Comparison of ENCODE assay signal across 1 cellular context in the genomic region with DNA sequence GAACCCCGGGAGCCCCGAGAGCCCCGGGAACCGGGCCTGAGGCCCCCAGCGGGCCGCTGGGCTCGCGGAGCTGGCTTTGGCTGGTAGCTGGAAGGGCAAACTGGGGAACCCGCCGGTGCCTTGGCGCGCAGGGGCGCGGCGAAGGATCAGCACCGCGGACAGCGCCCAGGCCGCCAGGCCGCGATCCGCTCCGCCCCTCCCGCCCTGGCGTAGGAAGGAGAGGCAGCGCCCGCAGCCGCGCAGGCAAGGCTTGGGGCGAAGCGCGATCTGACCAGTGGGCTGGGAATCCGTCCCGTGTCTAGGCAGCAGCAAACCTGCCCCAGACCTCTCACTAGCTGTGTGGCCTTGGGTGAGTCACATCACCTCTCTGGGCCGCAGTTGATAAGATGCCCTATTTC.
A peak's percentile ranks its signal among the peaks of the same experiment; 100 is the strongest.
TF ChIP-seq lines count a peak whose summit lies in the region.

No MANE protein-coding gene starts in this region.

TF ChIP-seq in WTC11, 78 proteins besides CTCF, POLR2A, EP300 and RAD21 (continued from another document):
- TF ChIP-seq, protein P1, sequence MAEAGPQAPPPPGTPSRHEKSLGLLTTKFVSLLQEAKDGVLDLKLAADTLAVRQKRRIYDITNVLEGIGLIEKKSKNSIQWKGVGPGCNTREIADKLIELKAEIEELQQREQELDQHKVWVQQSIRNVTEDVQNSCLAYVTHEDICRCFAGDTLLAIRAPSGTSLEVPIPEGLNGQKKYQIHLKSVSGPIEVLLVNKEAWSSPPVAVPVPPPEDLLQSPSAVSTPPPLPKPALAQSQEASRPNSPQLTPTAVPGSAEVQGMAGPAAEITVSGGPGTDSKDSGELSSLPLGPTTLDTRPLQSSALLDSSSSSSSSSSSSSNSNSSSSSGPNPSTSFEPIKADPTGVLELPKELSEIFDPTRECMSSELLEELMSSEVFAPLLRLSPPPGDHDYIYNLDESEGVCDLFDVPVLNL (CRISPR knock-in tag; IDR thresholded peaks at IDR 0.05; ENCODE audit: borderline replicate concordance, low read depth) = peak; percentile 80
- TF ChIP-seq ESRRA (CRISPR knock-in tag; IDR thresholded peaks at IDR 0.05; ENCODE audit: borderline replicate concordance) = peak; percentile 89
- TF ChIP-seq KAT7 (CRISPR knock-in tag; IDR thresholded peaks at IDR 0.05; ENCODE audit: borderline replicate concordance) = 0 out of 2 replicates have a peak, but pooled peaks have one; percentile 31
- TF ChIP-seq, protein P2, sequence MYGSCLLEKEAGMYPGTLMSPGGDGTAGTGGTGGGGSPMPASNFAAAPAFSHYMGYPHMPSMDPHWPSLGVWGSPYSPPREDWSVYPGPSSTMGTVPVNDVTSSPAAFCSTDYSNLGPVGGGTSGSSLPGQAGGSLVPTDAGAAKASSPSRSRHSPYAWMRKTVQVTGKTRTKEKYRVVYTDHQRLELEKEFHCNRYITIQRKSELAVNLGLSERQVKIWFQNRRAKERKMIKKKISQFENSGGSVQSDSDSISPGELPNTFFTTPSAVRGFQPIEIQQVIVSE (CRISPR knock-in tag; IDR thresholded peaks at IDR 0.05; ENCODE audit: borderline replicate concordance) = no peak
- TF ChIP-seq, protein P3, sequence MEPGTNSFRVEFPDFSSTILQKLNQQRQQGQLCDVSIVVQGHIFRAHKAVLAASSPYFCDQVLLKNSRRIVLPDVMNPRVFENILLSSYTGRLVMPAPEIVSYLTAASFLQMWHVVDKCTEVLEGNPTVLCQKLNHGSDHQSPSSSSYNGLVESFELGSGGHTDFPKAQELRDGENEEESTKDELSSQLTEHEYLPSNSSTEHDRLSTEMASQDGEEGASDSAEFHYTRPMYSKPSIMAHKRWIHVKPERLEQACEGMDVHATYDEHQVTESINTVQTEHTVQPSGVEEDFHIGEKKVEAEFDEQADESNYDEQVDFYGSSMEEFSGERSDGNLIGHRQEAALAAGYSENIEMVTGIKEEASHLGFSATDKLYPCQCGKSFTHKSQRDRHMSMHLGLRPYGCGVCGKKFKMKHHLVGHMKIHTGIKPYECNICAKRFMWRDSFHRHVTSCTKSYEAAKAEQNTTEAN (CRISPR knock-in tag; IDR thresholded peaks at IDR 0.05) = peak; percentile 80; the same call in 1 of the 2 replicates
- TF ChIP-seq NFYB (CRISPR knock-in tag; conservative IDR thresholded peaks at IDR 0.05; ENCODE audit: low read depth) = peak; percentile 42
- TF ChIP-seq ZNF396 (CRISPR knock-in tag; IDR thresholded peaks at IDR 0.05; ENCODE audit: borderline replicate concordance) = no peak
- TF ChIP-seq, protein P4, sequence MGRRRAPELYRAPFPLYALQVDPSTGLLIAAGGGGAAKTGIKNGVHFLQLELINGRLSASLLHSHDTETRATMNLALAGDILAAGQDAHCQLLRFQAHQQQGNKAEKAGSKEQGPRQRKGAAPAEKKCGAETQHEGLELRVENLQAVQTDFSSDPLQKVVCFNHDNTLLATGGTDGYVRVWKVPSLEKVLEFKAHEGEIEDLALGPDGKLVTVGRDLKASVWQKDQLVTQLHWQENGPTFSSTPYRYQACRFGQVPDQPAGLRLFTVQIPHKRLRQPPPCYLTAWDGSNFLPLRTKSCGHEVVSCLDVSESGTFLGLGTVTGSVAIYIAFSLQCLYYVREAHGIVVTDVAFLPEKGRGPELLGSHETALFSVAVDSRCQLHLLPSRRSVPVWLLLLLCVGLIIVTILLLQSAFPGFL (CRISPR knock-in tag; IDR thresholded peaks at IDR 0.05; ENCODE audit: borderline replicate concordance) = peak; percentile 93
- peak; percentile 91 for TF ChIP-seq FOXK1 (CRISPR knock-in tag; IDR thresholded peaks at IDR 0.05)
- TF ChIP-seq SMAD4 (CRISPR knock-in tag; IDR thresholded peaks at IDR 0.05) = 0 out of 2 replicates have a peak, but pooled peaks have one; percentile 62
- TF ChIP-seq, protein P5, sequence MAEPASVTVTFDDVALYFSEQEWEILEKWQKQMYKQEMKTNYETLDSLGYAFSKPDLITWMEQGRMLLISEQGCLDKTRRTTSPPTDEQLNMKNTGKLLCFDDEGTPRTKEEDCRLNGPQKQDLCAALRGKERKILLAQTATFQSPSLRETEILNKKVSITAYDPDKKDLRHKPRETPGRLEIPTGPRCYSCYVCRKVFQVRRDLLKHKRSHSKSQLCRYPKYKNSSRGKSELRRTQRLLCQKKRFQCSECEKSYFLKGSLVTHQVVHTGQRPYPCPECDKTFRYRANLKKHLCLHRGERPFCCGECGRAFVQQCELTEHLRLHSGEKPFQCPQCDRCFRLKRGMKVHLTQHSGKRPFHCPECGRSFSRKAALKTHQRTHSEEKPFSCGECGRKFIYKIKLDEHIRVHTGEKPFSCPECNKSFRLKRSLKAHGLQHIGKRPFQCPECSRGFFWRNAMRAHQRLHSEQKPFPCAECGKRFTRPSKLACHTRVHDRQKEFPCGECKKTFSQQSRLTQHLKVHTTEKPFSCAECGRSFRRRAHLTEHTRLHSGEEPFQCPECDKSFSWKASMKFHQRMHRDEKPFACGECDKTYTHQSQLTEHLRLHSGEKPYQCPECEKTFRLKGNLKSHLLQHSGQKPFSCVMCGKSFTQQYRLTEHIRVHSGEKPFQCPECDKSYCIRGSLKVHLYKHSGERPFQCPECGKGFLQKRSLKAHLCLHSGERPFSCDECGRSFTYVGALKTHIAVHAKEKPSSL (CRISPR knock-in tag; conservative IDR thresholded peaks at IDR 0.05) = no peak
- TF ChIP-seq ZNF232 (CRISPR knock-in tag; IDR thresholded peaks at IDR 0.05) = peak; percentile 82; the same call in 1 of the 2 replicates
- TF ChIP-seq, protein P6, sequence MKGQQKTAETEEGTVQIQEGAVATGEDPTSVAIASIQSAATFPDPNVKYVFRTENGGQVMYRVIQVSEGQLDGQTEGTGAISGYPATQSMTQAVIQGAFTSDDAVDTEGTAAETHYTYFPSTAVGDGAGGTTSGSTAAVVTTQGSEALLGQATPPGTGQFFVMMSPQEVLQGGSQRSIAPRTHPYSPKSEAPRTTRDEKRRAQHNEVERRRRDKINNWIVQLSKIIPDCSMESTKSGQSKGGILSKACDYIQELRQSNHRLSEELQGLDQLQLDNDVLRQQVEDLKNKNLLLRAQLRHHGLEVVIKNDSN (CRISPR knock-in tag; IDR thresholded peaks at IDR 0.05) = peak; percentile 70; the same call in 1 of the 2 replicates
- TF ChIP-seq IRF2 (CRISPR knock-in tag; IDR thresholded peaks at IDR 0.05; ENCODE audit: borderline replicate concordance, low read depth) = no peak; the same call in 1 of the 2 replicates
- TF ChIP-seq RORB (CRISPR knock-in tag; IDR thresholded peaks at IDR 0.05) = no peak
- TF ChIP-seq ATF1 (CRISPR knock-in tag; IDR thresholded peaks at IDR 0.05) = peak; percentile 81; the same call in 1 of the 2 replicates
- peak; percentile 91; the same call in 1 of the 2 replicates for TF ChIP-seq ZBTB21 (CRISPR knock-in tag; IDR thresholded peaks at IDR 0.05; ENCODE audit: borderline replicate concordance)
- peak; percentile 92 for TF ChIP-seq SP1 (CRISPR knock-in tag; conservative IDR thresholded peaks at IDR 0.05)
- TF ChIP-seq, protein P7, sequence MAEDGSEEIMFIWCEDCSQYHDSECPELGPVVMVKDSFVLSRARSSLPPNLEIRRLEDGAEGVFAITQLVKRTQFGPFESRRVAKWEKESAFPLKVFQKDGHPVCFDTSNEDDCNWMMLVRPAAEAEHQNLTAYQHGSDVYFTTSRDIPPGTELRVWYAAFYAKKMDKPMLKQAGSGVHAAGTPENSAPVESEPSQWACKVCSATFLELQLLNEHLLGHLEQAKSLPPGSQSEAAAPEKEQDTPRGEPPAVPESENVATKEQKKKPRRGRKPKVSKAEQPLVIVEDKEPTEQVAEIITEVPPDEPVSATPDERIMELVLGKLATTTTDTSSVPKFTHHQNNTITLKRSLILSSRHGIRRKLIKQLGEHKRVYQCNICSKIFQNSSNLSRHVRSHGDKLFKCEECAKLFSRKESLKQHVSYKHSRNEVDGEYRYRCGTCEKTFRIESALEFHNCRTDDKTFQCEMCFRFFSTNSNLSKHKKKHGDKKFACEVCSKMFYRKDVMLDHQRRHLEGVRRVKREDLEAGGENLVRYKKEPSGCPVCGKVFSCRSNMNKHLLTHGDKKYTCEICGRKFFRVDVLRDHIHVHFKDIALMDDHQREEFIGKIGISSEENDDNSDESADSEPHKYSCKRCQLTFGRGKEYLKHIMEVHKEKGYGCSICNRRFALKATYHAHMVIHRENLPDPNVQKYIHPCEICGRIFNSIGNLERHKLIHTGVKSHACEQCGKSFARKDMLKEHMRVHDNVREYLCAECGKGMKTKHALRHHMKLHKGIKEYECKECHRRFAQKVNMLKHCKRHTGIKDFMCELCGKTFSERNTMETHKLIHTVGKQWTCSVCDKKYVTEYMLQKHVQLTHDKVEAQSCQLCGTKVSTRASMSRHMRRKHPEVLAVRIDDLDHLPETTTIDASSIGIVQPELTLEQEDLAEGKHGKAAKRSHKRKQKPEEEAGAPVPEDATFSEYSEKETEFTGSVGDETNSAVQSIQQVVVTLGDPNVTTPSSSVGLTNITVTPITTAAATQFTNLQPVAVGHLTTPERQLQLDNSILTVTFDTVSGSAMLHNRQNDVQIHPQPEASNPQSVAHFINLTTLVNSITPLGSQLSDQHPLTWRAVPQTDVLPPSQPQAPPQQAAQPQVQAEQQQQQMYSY (CRISPR knock-in tag; IDR thresholded peaks at IDR 0.05) = peak; percentile 62; the same call in 1 of the 2 replicates
- TF ChIP-seq MXD4 (CRISPR knock-in tag; IDR thresholded peaks at IDR 0.05; ENCODE audit: borderline replicate concordance) = no peak
- TF ChIP-seq, protein P8, sequence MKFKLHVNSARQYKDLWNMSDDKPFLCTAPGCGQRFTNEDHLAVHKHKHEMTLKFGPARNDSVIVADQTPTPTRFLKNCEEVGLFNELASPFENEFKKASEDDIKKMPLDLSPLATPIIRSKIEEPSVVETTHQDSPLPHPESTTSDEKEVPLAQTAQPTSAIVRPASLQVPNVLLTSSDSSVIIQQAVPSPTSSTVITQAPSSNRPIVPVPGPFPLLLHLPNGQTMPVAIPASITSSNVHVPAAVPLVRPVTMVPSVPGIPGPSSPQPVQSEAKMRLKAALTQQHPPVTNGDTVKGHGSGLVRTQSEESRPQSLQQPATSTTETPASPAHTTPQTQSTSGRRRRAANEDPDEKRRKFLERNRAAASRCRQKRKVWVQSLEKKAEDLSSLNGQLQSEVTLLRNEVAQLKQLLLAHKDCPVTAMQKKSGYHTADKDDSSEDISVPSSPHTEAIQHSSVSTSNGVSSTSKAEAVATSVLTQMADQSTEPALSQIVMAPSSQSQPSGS (CRISPR knock-in tag; IDR thresholded peaks at IDR 0.05; ENCODE audit: borderline replicate concordance, low read depth) = 0 out of 2 replicates have a peak, but pooled peaks have one; percentile 33
- TF ChIP-seq, protein P9, sequence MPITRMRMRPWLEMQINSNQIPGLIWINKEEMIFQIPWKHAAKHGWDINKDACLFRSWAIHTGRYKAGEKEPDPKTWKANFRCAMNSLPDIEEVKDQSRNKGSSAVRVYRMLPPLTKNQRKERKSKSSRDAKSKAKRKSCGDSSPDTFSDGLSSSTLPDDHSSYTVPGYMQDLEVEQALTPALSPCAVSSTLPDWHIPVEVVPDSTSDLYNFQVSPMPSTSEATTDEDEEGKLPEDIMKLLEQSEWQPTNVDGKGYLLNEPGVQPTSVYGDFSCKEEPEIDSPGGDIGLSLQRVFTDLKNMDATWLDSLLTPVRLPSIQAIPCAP (CRISPR knock-in tag; IDR thresholded peaks at IDR 0.05) = peak; percentile 92
- TF ChIP-seq, protein P10, sequence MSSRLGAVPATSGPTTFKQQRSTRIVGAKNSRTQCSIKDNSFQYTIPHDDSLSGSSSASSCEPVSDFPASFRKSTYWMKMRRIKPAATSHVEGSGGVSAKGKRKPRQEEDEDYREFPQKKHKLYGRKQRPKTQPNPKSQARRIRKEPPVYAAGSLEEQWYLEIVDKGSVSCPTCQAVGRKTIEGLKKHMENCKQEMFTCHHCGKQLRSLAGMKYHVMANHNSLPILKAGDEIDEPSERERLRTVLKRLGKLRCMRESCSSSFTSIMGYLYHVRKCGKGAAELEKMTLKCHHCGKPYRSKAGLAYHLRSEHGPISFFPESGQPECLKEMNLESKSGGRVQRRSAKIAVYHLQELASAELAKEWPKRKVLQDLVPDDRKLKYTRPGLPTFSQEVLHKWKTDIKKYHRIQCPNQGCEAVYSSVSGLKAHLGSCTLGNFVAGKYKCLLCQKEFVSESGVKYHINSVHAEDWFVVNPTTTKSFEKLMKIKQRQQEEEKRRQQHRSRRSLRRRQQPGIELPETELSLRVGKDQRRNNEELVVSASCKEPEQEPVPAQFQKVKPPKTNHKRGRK (CRISPR knock-in tag; IDR thresholded peaks at IDR 0.05; ENCODE audit: borderline replicate concordance) = 0 out of 2 replicates have a peak, but pooled peaks have one; percentile 20
- TF ChIP-seq TCF7 (CRISPR knock-in tag; IDR thresholded peaks at IDR 0.05; ENCODE audit: low read depth) = peak; percentile 96
- TF ChIP-seq ZNF317 (CRISPR knock-in tag; IDR thresholded peaks at IDR 0.05; ENCODE audit: borderline replicate concordance, low read depth) = peak; percentile 60; the same call in 1 of the 2 replicates
- no peak for TF ChIP-seq FOXJ3 (CRISPR knock-in tag; IDR thresholded peaks at IDR 0.05; ENCODE audit: borderline replicate concordance)
- peak; percentile 94 for TF ChIP-seq TP53 (CRISPR knock-in tag; IDR thresholded peaks at IDR 0.05)
- TF ChIP-seq NFE2L1 (CRISPR knock-in tag; IDR thresholded peaks at IDR 0.05) = peak; percentile 90; the same call in 1 of the 2 replicates
- no peak for TF ChIP-seq JAZF1 (CRISPR knock-in tag; IDR thresholded peaks at IDR 0.05)
- TF ChIP-seq, protein P11, sequence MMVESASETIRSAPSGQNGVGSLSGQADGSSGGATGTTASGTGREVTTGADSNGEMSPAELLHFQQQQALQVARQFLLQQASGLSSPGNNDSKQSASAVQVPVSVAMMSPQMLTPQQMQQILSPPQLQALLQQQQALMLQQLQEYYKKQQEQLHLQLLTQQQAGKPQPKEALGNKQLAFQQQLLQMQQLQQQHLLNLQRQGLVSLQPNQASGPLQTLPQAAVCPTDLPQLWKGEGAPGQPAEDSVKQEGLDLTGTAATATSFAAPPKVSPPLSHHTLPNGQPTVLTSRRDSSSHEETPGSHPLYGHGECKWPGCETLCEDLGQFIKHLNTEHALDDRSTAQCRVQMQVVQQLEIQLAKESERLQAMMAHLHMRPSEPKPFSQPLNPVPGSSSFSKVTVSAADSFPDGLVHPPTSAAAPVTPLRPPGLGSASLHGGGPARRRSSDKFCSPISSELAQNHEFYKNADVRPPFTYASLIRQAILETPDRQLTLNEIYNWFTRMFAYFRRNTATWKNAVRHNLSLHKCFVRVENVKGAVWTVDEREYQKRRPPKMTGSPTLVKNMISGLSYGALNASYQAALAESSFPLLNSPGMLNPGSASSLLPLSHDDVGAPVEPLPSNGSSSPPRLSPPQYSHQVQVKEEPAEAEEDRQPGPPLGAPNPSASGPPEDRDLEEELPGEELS (CRISPR knock-in tag; IDR thresholded peaks at IDR 0.05) = peak; percentile 99
- peak; percentile 80 for TF ChIP-seq ELF4 (CRISPR knock-in tag; IDR thresholded peaks at IDR 0.05; ENCODE audit: low read depth)
- TF ChIP-seq, protein P12, sequence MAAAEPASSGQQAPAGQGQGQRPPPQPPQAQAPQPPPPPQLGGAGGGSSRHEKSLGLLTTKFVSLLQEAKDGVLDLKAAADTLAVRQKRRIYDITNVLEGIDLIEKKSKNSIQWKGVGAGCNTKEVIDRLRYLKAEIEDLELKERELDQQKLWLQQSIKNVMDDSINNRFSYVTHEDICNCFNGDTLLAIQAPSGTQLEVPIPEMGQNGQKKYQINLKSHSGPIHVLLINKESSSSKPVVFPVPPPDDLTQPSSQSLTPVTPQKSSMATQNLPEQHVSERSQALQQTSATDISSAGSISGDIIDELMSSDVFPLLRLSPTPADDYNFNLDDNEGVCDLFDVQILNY (CRISPR knock-in tag; IDR thresholded peaks at IDR 0.05) = peak; percentile 90
